In genomic region chr17:7756968-7757367, GRCh38 we compare ENCODE assay signal across 2 cellular contexts.
TF ChIP-seq lines count a peak whose summit lies in the region.

No MANE protein-coding gene starts in this region.

TF ChIP-seq in GM23338, 12 proteins besides CTCF, POLR2A, EP300 and RAD21:
- TF ChIP-seq REST (IDR thresholded peaks at IDR 0.05; ENCODE audit: unreplicated experiment) (no peak), EZH2phosphoT487 (IDR thresholded peaks at IDR 0.05; ENCODE audit: unreplicated experiment) (no peak), ZNF114 (CRISPR knock-in tag; IDR thresholded peaks at IDR 0.05) (no peak), EZH2 (IDR thresholded peaks at IDR 0.05; ENCODE audit: low read depth, unreplicated experiment) (no peak), POLR2AphosphoS5 (IDR thresholded peaks at IDR 0.05; ENCODE audit: low read depth) (no peak), NANOG (IDR thresholded peaks at IDR 0.05; ENCODE audit: borderline replicate concordance) (no peak), ETS1 (IDR thresholded peaks at IDR 0.05) (no peak), CREB1 (CRISPR knock-in tag; IDR thresholded peaks at IDR 0.05; ENCODE audit: low read depth) (no peak), ZNF331 (CRISPR knock-in tag; IDR thresholded peaks at IDR 0.05; ENCODE audit: low read depth) (no peak), JUNB (IDR thresholded peaks at IDR 0.05; ENCODE audit: unreplicated experiment) (no peak), STAT1 (IDR thresholded peaks at IDR 0.05; ENCODE audit: unreplicated experiment) (no peak)

TF ChIP-seq in K562, 482 proteins besides CTCF, POLR2A, EP300 and RAD21:
- TF ChIP-seq CREM (IDR thresholded peaks at IDR 0.05; ENCODE audit: low read depth) (no peak), HNRNPLL (IDR thresholded peaks at IDR 0.05; ENCODE audit: low read depth, low read length, poor library complexity, severe bottlenecking) (peak; percentile 98), HDAC3 (IDR thresholded peaks at IDR 0.05; ENCODE audit: borderline replicate concordance, partially characterized antibody) (peak; percentile 87), EHMT2 (IDR thresholded peaks at IDR 0.05) (no peak), ZNF24 (IDR thresholded peaks at IDR 0.05) (peak; percentile 87), CEBPG (CRISPR knock-in tag; IDR thresholded peaks at IDR 0.05) (no peak), CEBPG (tag; conservative IDR thresholded peaks at IDR 0.05 in 1 of 2, IDR thresholded peaks at IDR 0.05 in 1 of 2) (no peak), ZNF507 (tag; conservative IDR thresholded peaks at IDR 0.05) (no peak), BCLAF1 (IDR thresholded peaks at IDR 0.05; ENCODE audit: borderline replicate concordance in 1 of 2, control insufficient read depth in 1 of 2, low read depth in 2 of 2, low read length in 1 of 2) (no peak), NRF1 (conservative IDR thresholded peaks at IDR 0.05 in 1 of 2, IDR thresholded peaks at IDR 0.05 in 1 of 2) (0 out of 4 replicates have a peak, but pooled peaks have one; percentile 13 to 32), FOS (IDR thresholded peaks at IDR 0.05; ENCODE audit: extremely low read depth, insufficient read length) (no peak), ZNF23 (CRISPR knock-in tag; IDR thresholded peaks at IDR 0.05) (no peak)
